ENCODE assay signal across 1 cellular context in the genomic region with DNA sequence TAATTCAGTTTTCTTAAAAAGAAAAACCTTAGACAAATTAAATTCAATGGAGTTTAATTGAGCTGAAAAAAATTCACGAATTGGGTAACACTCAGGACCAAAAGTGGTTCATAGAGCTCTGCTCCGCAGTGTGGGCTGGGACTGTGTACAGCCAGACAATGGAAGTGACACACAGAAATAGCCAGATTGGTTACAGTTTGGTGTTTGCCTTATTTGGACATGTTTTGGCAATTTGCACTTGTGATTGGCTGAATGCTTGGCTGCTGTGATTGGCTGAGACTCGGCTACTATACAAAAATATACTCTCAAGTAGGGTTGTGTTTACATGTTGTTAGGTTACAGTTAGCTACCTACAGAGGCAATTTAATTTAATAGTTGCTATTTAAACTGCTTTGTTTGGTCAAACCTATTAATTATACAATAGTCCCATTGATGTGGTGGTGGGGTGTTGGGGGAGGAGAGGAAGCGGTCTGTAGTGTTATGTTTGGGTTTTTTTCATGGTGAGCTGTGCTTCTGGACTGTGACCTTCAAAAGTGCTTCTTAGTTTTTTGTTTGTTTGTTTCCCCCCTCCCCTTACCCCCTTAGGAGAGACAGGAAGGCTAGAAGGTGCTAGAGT.
TF ChIP-seq lines count a peak whose summit lies in the region.

No MANE protein-coding gene starts in this region.

TF ChIP-seq in WTC11, 78 proteins besides CTCF, POLR2A, EP300 and RAD21 (continued from another document):
- no peak for TF ChIP-seq ZNF281 (CRISPR knock-in tag; IDR thresholded peaks at IDR 0.05)
- TF ChIP-seq ZNF671 (CRISPR knock-in tag; IDR thresholded peaks at IDR 0.05): no peak
- TF ChIP-seq, protein P1, sequence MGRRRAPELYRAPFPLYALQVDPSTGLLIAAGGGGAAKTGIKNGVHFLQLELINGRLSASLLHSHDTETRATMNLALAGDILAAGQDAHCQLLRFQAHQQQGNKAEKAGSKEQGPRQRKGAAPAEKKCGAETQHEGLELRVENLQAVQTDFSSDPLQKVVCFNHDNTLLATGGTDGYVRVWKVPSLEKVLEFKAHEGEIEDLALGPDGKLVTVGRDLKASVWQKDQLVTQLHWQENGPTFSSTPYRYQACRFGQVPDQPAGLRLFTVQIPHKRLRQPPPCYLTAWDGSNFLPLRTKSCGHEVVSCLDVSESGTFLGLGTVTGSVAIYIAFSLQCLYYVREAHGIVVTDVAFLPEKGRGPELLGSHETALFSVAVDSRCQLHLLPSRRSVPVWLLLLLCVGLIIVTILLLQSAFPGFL (CRISPR knock-in tag; IDR thresholded peaks at IDR 0.05; ENCODE audit: borderline replicate concordance): no peak
- no peak for TF ChIP-seq TEAD1 (CRISPR knock-in tag; IDR thresholded peaks at IDR 0.05)
- TF ChIP-seq TP53 (CRISPR knock-in tag; IDR thresholded peaks at IDR 0.05): no peak
- no peak for TF ChIP-seq EMX1 (CRISPR knock-in tag; IDR thresholded peaks at IDR 0.05)
- TF ChIP-seq ATF1 (CRISPR knock-in tag; IDR thresholded peaks at IDR 0.05): no peak
- TF ChIP-seq, protein P2, sequence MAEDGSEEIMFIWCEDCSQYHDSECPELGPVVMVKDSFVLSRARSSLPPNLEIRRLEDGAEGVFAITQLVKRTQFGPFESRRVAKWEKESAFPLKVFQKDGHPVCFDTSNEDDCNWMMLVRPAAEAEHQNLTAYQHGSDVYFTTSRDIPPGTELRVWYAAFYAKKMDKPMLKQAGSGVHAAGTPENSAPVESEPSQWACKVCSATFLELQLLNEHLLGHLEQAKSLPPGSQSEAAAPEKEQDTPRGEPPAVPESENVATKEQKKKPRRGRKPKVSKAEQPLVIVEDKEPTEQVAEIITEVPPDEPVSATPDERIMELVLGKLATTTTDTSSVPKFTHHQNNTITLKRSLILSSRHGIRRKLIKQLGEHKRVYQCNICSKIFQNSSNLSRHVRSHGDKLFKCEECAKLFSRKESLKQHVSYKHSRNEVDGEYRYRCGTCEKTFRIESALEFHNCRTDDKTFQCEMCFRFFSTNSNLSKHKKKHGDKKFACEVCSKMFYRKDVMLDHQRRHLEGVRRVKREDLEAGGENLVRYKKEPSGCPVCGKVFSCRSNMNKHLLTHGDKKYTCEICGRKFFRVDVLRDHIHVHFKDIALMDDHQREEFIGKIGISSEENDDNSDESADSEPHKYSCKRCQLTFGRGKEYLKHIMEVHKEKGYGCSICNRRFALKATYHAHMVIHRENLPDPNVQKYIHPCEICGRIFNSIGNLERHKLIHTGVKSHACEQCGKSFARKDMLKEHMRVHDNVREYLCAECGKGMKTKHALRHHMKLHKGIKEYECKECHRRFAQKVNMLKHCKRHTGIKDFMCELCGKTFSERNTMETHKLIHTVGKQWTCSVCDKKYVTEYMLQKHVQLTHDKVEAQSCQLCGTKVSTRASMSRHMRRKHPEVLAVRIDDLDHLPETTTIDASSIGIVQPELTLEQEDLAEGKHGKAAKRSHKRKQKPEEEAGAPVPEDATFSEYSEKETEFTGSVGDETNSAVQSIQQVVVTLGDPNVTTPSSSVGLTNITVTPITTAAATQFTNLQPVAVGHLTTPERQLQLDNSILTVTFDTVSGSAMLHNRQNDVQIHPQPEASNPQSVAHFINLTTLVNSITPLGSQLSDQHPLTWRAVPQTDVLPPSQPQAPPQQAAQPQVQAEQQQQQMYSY (CRISPR knock-in tag; IDR thresholded peaks at IDR 0.05): no peak
- no peak for TF ChIP-seq OVOL2 (CRISPR knock-in tag; IDR thresholded peaks at IDR 0.05; ENCODE audit: borderline replicate concordance)
